In genomic region chr4:140308366-140309123, GRCh38 we compare ENCODE assay signal across 9 cellular contexts.
DNase-seq lines count a peak whose midpoint lies in the region; ATAC-seq and TF ChIP-seq lines count a peak whose summit lies in the region.
"Had no signal": no experiment of that assay in that cellular context is flagged by ENCODE, and none has a peak within 500 bp of the region (broad histone marks: within the 10 kb centered on the region; RNA-seq: fewer than 3 reads in every experiment).

No MANE protein-coding gene starts in this region.

- H3K27ac ChIP-seq in cingulate gyrus (ENCODE audit: low read depth, low read length) (peak overlapping the region; percentile 76), WERI-Rb-1 (no peak overlapping the region)

- H3K4me3 ChIP-seq in AG10803 (ENCODE audit: low read length) (peak overlapping the region; percentile 15; the same call in 1 of the 2 replicates), WERI-Rb-1 (ENCODE audit: low read depth, low read length) (no peak overlapping the region)

- H3K27me3 ChIP-seq in WERI-Rb-1 (ENCODE audit: insufficient read depth, low read depth, severe bottlenecking) = no peaks in the 10 kb centered on the region

- ATAC-seq in GM18858 (IDR thresholded peaks at IDR 0.05; ENCODE audit: unreplicated experiment) = no peak

- DNase-seq in AG10803 (ENCODE audit: low read depth) = peak; percentile 96
- peak; percentile 43 for DNase-seq in NCI-H1105 (lab: John Stamatoyannopoulos, UW)
- peak; percentile 93 for DNase-seq in myocyte (ENCODE audit: low read depth)
- DNase-seq in KBM-7 = no peak
- no peak for DNase-seq in WERI-Rb-1
- DNase-seq in NCI-H2081 (lab: John Stamatoyannopoulos, UW) = no peak
- DNase-seq: DND-41 had no signal

- H3K9me3 ChIP-seq in WERI-Rb-1 (ENCODE audit: severe bottlenecking) = no peaks in the 10 kb centered on the region

- TF ChIP-seq CTCF in AG10803 (conservative IDR thresholded peaks at IDR 0.05; ENCODE audit: low read length) = no peak
- TF ChIP-seq CTCF in WERI-Rb-1 (IDR thresholded peaks at IDR 0.05; ENCODE audit: low read depth, low read length) = no peak

- in situ Hi-C loops in KBM-7 (cut with MboI; ENCODE audit: low pct_unique_long_range_greater_than_20kb, low sequenced_read_pairs) = no loop called here

- no peaks in the 10 kb centered on the region for H3K36me3 ChIP-seq in WERI-Rb-1

Comparison
In these comparisons a context has a peak if more than half of its experiments do, and no peak if none do; other contexts are left out.
1. DNase-seq: peak in AG10803 (single experiment), NCI-H1105 (single experiment) and myocyte (single experiment); none in KBM-7 (single experiment), WERI-Rb-1 (single experiment) and NCI-H2081 (0 of 2).